9 cellular contexts compared by ENCODE assay signal in genomic region chr1:187568067-187568466, GRCh38.
"Had no signal": no experiment of that assay in that cellular context is flagged by ENCODE, and none has a peak within 500 bp of the region (broad histone marks: within the 10 kb centered on the region; RNA-seq: fewer than 3 reads in every experiment).

No MANE protein-coding gene starts in this region.

- ATAC-seq: HCT116, K562 had no signal

- FAIRE-seq: HTR-8/SVneo, K562 had no signal

- H3K9me3 ChIP-seq: HAP-1 had no signal

- DNase-seq: GOT3, H7, HFFc6, IMR-90, KG1 had no signal

- H3K27ac Mint-ChIP-seq: HFFc6 had no signal

- H3K36me3 ChIP-seq: HAP-1 had no signal

- H3K4me3 ChIP-seq: HAP-1, K562 had no signal

- H3K4me3 Mint-ChIP-seq: HFFc6 had no signal
